In genomic region chr4:94551616-94552564, GRCh38 we compare ENCODE assay signal across 17 cellular contexts.
DNase-seq lines count a peak whose midpoint lies in the region; ATAC-seq, FAIRE-seq and TF ChIP-seq lines count a peak whose summit lies in the region.
"Had no signal": no experiment of that assay in that cellular context is flagged by ENCODE, and none has a peak within 500 bp of the region (broad histone marks: within the 10 kb centered on the region; RNA-seq: fewer than 3 reads in every experiment).

No MANE protein-coding gene starts in this region.

- no peak for ATAC-seq in activated naive CD8-positive, alpha-beta T cell treated with anti-CD3 and anti-CD28 coated beads, Interleukin-2, amount 50 U/mL, for 24 hours
- ATAC-seq: upper lobe of right lung had no signal

- peak overlapping the region; percentile 42 for H3K4me2 ChIP-seq in astrocyte (ENCODE audit: low read length)

- H3K9me3 Mint-ChIP-seq in astrocyte (ENCODE audit: unreplicated experiment) = peaks cover 5% of the 10 kb centered on the region
- H3K9me3 Mint-ChIP-seq in activated naive CD8-positive, alpha-beta T cell treated with anti-CD3 and anti-CD28 coated beads, Interleukin-2, amount 50 U/mL, for 24 hours = peaks cover 3% of the 10 kb centered on the region

- H3K36me3 ChIP-seq in astrocyte (ENCODE audit: insufficient read depth, low read length) = peaks cover 2% of the 10 kb centered on the region
- H3K36me3 ChIP-seq: BE2C, upper lobe of right lung had no signal

- H3K27ac ChIP-seq in astrocyte (ENCODE audit: low read depth, low read length) = peak overlapping the region; percentile 21
- H3K27ac ChIP-seq: upper lobe of right lung had no signal

- no peaks in the 10 kb centered on the region for H3K27me3 Mint-ChIP-seq in astrocyte (ENCODE audit: low read depth, unreplicated experiment)
- H3K27me3 Mint-ChIP-seq in activated naive CD8-positive, alpha-beta T cell treated with anti-CD3 and anti-CD28 coated beads, Interleukin-2, amount 50 U/mL, for 24 hours = no peaks in the 10 kb centered on the region
- H3K27me3 Mint-ChIP-seq: activated B cell treated with CpG ODN at 0.5 μM for 24 hours had no signal

- no peak overlapping the region for H3K4me3 Mint-ChIP-seq in astrocyte (ENCODE audit: unreplicated experiment)
- H3K4me3 Mint-ChIP-seq in activated naive CD8-positive, alpha-beta T cell treated with anti-CD3 and anti-CD28 coated beads, Interleukin-2, amount 50 U/mL, for 24 hours = no peak overlapping the region
- H3K4me3 Mint-ChIP-seq: activated B cell treated with CpG ODN at 0.5 μM for 24 hours, brain had no signal

- H3K9me3 ChIP-seq in astrocyte (ENCODE audit: insufficient read depth, low read depth, low read length) = no peaks in the 10 kb centered on the region
- H3K9me3 ChIP-seq: BE2C, upper lobe of right lung had no signal

- DNase-seq in H4 (ENCODE audit: low spot score) = peak; percentile 30
- peak; percentile 67 for DNase-seq in astrocyte (ENCODE audit: low read depth)
- peak; percentile 76 for DNase-seq in fibroblast of villous mesenchyme (ENCODE audit: low read depth)
- DNase-seq in pulmonary artery endothelial cell (ENCODE audit: low read depth, low spot score) = peak; percentile 78
- no peak for DNase-seq in AG08396 (ENCODE audit: low spot score)
- DNase-seq in UCSD-AML1 (lab: John Stamatoyannopoulos, UW; ENCODE audit: unreplicated experiment) = no peak
- DNase-seq in activated naive CD8-positive, alpha-beta T cell treated with anti-CD3 and anti-CD28 coated beads, Interleukin-2, amount 50 U/mL, for 24 hours = no peak
- DNase-seq: activated B cell treated with CpG ODN at 0.5 μM for 24 hours; BE2C; DMS53; glutamatergic neuron; NCI-H1048; NCI-H748 treated with DMSO at 0.1 percent for 48 hours; stimulated activated CD4-positive, alpha-beta T cell treated with anti-CD3 and anti-CD28 coated beads, Interleukin-4, amount 100 ng/mL, for 1 hour; upper lobe of right lung had no signal

- H3K27ac Mint-ChIP-seq in astrocyte (ENCODE audit: unreplicated experiment) = peak overlapping the region; percentile 75
- H3K27ac Mint-ChIP-seq in activated naive CD8-positive, alpha-beta T cell treated with anti-CD3 and anti-CD28 coated beads, Interleukin-2, amount 50 U/mL, for 24 hours = no peak overlapping the region
- H3K27ac Mint-ChIP-seq: activated B cell treated with CpG ODN at 0.5 μM for 24 hours, brain had no signal

- peak; percentile 17 for FAIRE-seq in astrocyte (lab: Jason Lieb, UNC)
- FAIRE-seq: H1 had no signal

- no peaks in the 10 kb centered on the region for H3K27me3 ChIP-seq in astrocyte (ENCODE audit: insufficient read depth, low read length)
- H3K27me3 ChIP-seq: BE2C, upper lobe of right lung had no signal

- H3K4me1 ChIP-seq in astrocyte (ENCODE audit: insufficient read depth, low read length) = peaks cover 38% of the 10 kb centered on the region
- H3K4me1 ChIP-seq: BE2C had no signal

- peaks cover 39% of the 10 kb centered on the region for H3K4me1 Mint-ChIP-seq in astrocyte (ENCODE audit: low read depth, unreplicated experiment)
- H3K4me1 Mint-ChIP-seq in activated naive CD8-positive, alpha-beta T cell treated with anti-CD3 and anti-CD28 coated beads, Interleukin-2, amount 50 U/mL, for 24 hours = no peaks in the 10 kb centered on the region
- H3K4me1 Mint-ChIP-seq: activated B cell treated with CpG ODN at 0.5 μM for 24 hours, brain had no signal

- H3K36me3 Mint-ChIP-seq in astrocyte (ENCODE audit: low read depth, unreplicated experiment) = peaks cover 5% of the 10 kb centered on the region
- H3K36me3 Mint-ChIP-seq in activated naive CD8-positive, alpha-beta T cell treated with anti-CD3 and anti-CD28 coated beads, Interleukin-2, amount 50 U/mL, for 24 hours (ENCODE audit: low read depth) = peaks cover 3% of the 10 kb centered on the region

- no peak overlapping the region for H2AFZ ChIP-seq in astrocyte (ENCODE audit: low read depth, low read length)

- no peak overlapping the region for H3K9ac ChIP-seq in astrocyte (ENCODE audit: low read length)

- H3K79me2 ChIP-seq in astrocyte (ENCODE audit: insufficient read depth, low read length) = peaks cover 59% of the 10 kb centered on the region

- TF ChIP-seq CTCF in astrocyte (IDR thresholded peaks at IDR 0.05; ENCODE audit: insufficient read depth, low read depth, low read length) (no peak), fibroblast of villous mesenchyme (IDR thresholded peaks at IDR 0.05; ENCODE audit: insufficient read depth, low read depth, low read length) (no peak)

- H3K4me3 ChIP-seq in astrocyte (ENCODE audit: insufficient read depth, low read depth, low read length) (no peak overlapping the region), fibroblast of villous mesenchyme (ENCODE audit: low read depth, low read length) (no peak overlapping the region)
- H3K4me3 ChIP-seq: upper lobe of right lung had no signal

- H4K20me1 ChIP-seq in astrocyte (ENCODE audit: insufficient read depth, low read length) = no peaks in the 10 kb centered on the region

Comparison
In these comparisons a context has a peak if more than half of its experiments do, and no peak if none do; other contexts are left out.
1. DNase-seq: peak in H4 (single experiment), astrocyte (single experiment), fibroblast of villous mesenchyme (single experiment) and pulmonary artery endothelial cell (single experiment); none in AG08396 (single experiment), UCSD-AML1 (single experiment) and activated naive CD8-positive, alpha-beta T cell treated with anti-CD3 and anti-CD28 coated beads, Interleukin-2, amount 50 U/mL, for 24 hours (single experiment).